10 cellular contexts compared by ENCODE assay signal in genomic region chr7:116592041-116592355, GRCh38.
DNase-seq lines count a peak whose midpoint lies in the region; ATAC-seq and TF ChIP-seq lines count a peak whose summit lies in the region.
"Had no signal": no experiment of that assay in that cellular context is flagged by ENCODE, and none has a peak within 500 bp of the region (broad histone marks: within the 10 kb centered on the region; RNA-seq: fewer than 3 reads in every experiment).

No MANE protein-coding gene starts in this region.

- no peak overlapping the region for H3K27ac Mint-ChIP-seq in brain

- intact Hi-C loops in heart right ventricle (cut with DNase I) (loop anchor here in 8 of 10 donors (1.0 to 10.0 kb wide), 8 partner anchors 80 to 420 kb away; partner anchors contain the start of gene MET (in 3 of the 8)), Right ventricle myocardium inferior (cut with DNase I) (loop anchor here (1.0 to 10.0 kb wide), 3 partner anchors 79 to 533 kb away; no protein-coding TSS in a partner anchor), mucosa of descending colon (cut with DNase I, micrococcal nuclease) (loop anchor here (5.0 to 10.0 kb wide), 2 partner anchors 215 to 417 kb away; no protein-coding TSS in a partner anchor), upper lobe of right lung (cut with DNase I) (loop anchor here (5.0 kb wide), 1 partner anchor 215 kb away; no protein-coding TSS in a partner anchor), tibial artery (cut with DNase I; ENCODE audit: low total_unique reads) (loop anchor here (5.0 to 10.0 kb wide), 3 partner anchors 215 to 637 kb away; no protein-coding TSS in a partner anchor)

- peaks cover 0 to 4% (median 0%) of the 10 kb centered on the region in 5 experiments for H3K9me3 Mint-ChIP-seq in brain

- H3K36me3 ChIP-seq in heart right ventricle (no peaks in the 10 kb centered on the region), mucosa of descending colon (ENCODE audit: low read depth) (no peaks in the 10 kb centered on the region), upper lobe of right lung (no peaks in the 10 kb centered on the region), tibial artery (no peaks in the 10 kb centered on the region)
- H3K36me3 ChIP-seq: cardiac muscle cell had no signal

- H3K27ac ChIP-seq in heart right ventricle = peak overlapping the region in 5 of 10 donors; percentile 4 to 49 (median 33)
- H3K27ac ChIP-seq in upper lobe of right lung = peak overlapping the region; percentile 27
- H3K27ac ChIP-seq in tibial artery = no peak overlapping the region
- H3K27ac ChIP-seq: cardiac muscle cell had no signal

- WGBS in heart right ventricle, 2 donors = 13 to 16% methylated on average over 1 of the region's 1 CpG

- peaks cover 19% of the 10 kb centered on the region for H3K4me1 Mint-ChIP-seq in brain

- DNase-seq in heart right ventricle (no peak), Right ventricle myocardium inferior (ENCODE audit: missing footprints) (no peak), mucosa of descending colon (no peak), upper lobe of right lung (no peak), tibial artery (no peak)
- DNase-seq: T-helper 2 cell had no signal

- H3K27me3 Mint-ChIP-seq in brain = peaks cover 5% of the 10 kb centered on the region

- no peaks in the 10 kb centered on the region for H3K36me3 Mint-ChIP-seq in brain

- H3K4me3 Mint-ChIP-seq in brain = no peak overlapping the region

- TF ChIP-seq CTCF in heart right ventricle (IDR thresholded peaks at IDR 0.05) = no peak
- TF ChIP-seq CTCF in brain (conservative IDR thresholded peaks at IDR 0.05) = peak; percentile 47 to 63
- TF ChIP-seq CTCF in mucosa of descending colon (IDR thresholded peaks at IDR 0.05) = peak; percentile 1
- no peak for TF ChIP-seq CTCF in upper lobe of right lung (IDR thresholded peaks at IDR 0.05)
- no peak for TF ChIP-seq CTCF in tibial artery (IDR thresholded peaks at IDR 0.05)

- peak in 1 of 8 donors; percentile 3 for ATAC-seq in heart right ventricle
- no peak for ATAC-seq in Right ventricle myocardium inferior
- ATAC-seq in mucosa of descending colon = no peak
- ATAC-seq in upper lobe of right lung = no peak
- no peak for ATAC-seq in GM18870 (IDR thresholded peaks at IDR 0.05; ENCODE audit: unreplicated experiment)
- ATAC-seq in GM18907 (IDR thresholded peaks at IDR 0.05; ENCODE audit: unreplicated experiment) = no peak

- H3K4me1 ChIP-seq in heart right ventricle (peaks cover 0 to 33% (median 30%) of the 10 kb centered on the region in 9 donors), mucosa of descending colon (ENCODE audit: low read depth) (peaks cover 12% of the 10 kb centered on the region), upper lobe of right lung (peaks cover 23% of the 10 kb centered on the region), tibial artery (peaks cover 0 to 22% (median 7%) of the 10 kb centered on the region in 4 donors)

- H3K27me3 ChIP-seq in heart right ventricle = peaks cover 0 to 19% (median 0%) of the 10 kb centered on the region in 7 donors
- no peaks in the 10 kb centered on the region for H3K27me3 ChIP-seq in upper lobe of right lung
- H3K27me3 ChIP-seq in tibial artery = no peaks in the 10 kb centered on the region
- H3K27me3 ChIP-seq: cardiac muscle cell had no signal

- H3K9me3 ChIP-seq in heart right ventricle (no peaks in the 10 kb centered on the region), mucosa of descending colon (no peaks in the 10 kb centered on the region), upper lobe of right lung (no peaks in the 10 kb centered on the region), tibial artery (no peaks in the 10 kb centered on the region)

- H3K4me3 ChIP-seq in heart right ventricle (peak overlapping the region in 8 of 10 donors; percentile 2 to 41 (median 16)), mucosa of descending colon (no peak overlapping the region), upper lobe of right lung (peak overlapping the region; percentile 32), tibial artery (peak overlapping the region in 1 of 2 donors; percentile 2)
- H3K4me3 ChIP-seq: cardiac muscle cell had no signal

Comparison
In these comparisons a context has a peak if more than half of its experiments do, and no peak if none do; other contexts are left out.
1. CTCF ChIP-seq: peak in brain (2 of 2) and mucosa of descending colon (single experiment); none in heart right ventricle (0 of 9), upper lobe of right lung (single experiment) and tibial artery (0 of 2).